In the genomic region with DNA sequence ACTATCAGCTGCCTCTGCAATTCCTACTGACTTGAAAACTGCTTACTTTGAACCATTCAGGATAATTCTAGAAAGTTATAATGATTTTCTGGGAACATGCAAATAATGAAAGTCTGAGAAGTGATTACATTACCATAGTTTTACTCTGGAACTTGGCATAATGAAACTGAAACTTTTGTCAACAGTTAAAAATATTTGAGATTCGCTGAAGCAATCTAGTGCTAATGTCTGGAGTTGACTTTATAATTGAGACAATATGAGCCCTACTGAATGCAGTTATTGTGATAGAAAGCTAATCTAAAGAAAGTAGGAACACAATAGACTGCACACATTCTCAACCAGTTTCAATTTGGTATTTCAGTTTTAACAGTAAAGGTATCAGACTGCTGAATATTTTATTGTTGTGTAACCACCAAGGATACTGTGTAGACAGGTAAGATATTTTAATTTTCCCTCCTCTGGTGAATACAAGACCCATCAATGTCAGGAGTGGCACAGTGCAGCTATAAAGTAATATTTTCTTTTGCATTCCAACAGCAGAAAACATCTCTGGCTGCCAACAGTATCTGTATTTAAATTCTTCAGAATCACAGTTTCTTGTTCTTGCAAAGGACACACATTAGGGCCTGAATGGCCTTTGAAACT, we compare ENCODE assay signal across 8 cellular contexts.
DNase-seq lines count a peak whose midpoint lies in the region; ATAC-seq, FAIRE-seq and TF ChIP-seq lines count a peak whose summit lies in the region.

No MANE protein-coding gene starts in this region.

- H3K4me3 Mint-ChIP-seq in astrocyte (ENCODE audit: unreplicated experiment) = peak overlapping the region; percentile 8

- H3K36me3 ChIP-seq in astrocyte (ENCODE audit: insufficient read depth, low read length) (no peaks in the 10 kb centered on the region), sigmoid colon (no peaks in the 10 kb centered on the region)

- peak overlapping the region; percentile 71 for H3K4me2 ChIP-seq in astrocyte (ENCODE audit: low read length)

- peaks cover 27% of the 10 kb centered on the region for H3K9me3 Mint-ChIP-seq in astrocyte (ENCODE audit: unreplicated experiment)

- H3K79me2 ChIP-seq in astrocyte (ENCODE audit: insufficient read depth, low read length) = no peaks in the 10 kb centered on the region

- WGBS in sigmoid colon, 2 donors = 36 to 40% methylated on average over 1 of the region's 1 CpG

- H3K27me3 ChIP-seq in astrocyte (ENCODE audit: insufficient read depth, low read length) (no peaks in the 10 kb centered on the region), sigmoid colon (no peaks in the 10 kb centered on the region)

- H3K9ac ChIP-seq in astrocyte (ENCODE audit: low read length) = peak overlapping the region; percentile 55

- intact Hi-C loops in sigmoid colon (cut with DNase I) = no loop called here

- FAIRE-seq in astrocyte (lab: Jason Lieb, UNC) = peak; percentile 65

- H3K4me1 Mint-ChIP-seq in astrocyte (ENCODE audit: low read depth, unreplicated experiment) = peaks cover 44% of the 10 kb centered on the region

- no peak for TF ChIP-seq CTCF in astrocyte (IDR thresholded peaks at IDR 0.05; ENCODE audit: insufficient read depth, low read depth, low read length)
- TF ChIP-seq CTCF in sigmoid colon (IDR thresholded peaks at IDR 0.05) = no peak

- H3K4me1 ChIP-seq in astrocyte (ENCODE audit: insufficient read depth, low read length) = peaks cover 27% of the 10 kb centered on the region
- peaks cover 0 to 23% (median 21%) of the 10 kb centered on the region in 4 donors for H3K4me1 ChIP-seq in sigmoid colon

- H3K4me3 ChIP-seq in astrocyte (ENCODE audit: insufficient read depth, low read depth, low read length) = no peak overlapping the region
- H3K4me3 ChIP-seq in sigmoid colon = no peak overlapping the region

- TF ChIP-seq POLR2A in sigmoid colon (IDR thresholded peaks at IDR 0.05) = no peak

- TF ChIP-seq EP300 in sigmoid colon (IDR thresholded peaks at IDR 0.05) = no peak

- no peaks in the 10 kb centered on the region for H4K20me1 ChIP-seq in astrocyte (ENCODE audit: insufficient read depth, low read length)

- no peaks in the 10 kb centered on the region for H3K27me3 Mint-ChIP-seq in astrocyte (ENCODE audit: low read depth, unreplicated experiment)

- H3K27ac Mint-ChIP-seq in astrocyte (ENCODE audit: unreplicated experiment) = peak overlapping the region; percentile 96

- H3K36me3 Mint-ChIP-seq in astrocyte (ENCODE audit: low read depth, unreplicated experiment) = no peaks in the 10 kb centered on the region

- peak; percentile 14 for ATAC-seq in GM19438 (IDR thresholded peaks at IDR 0.05; ENCODE audit: low read depth, unreplicated experiment)
- ATAC-seq in HG03095 (IDR thresholded peaks at IDR 0.05; ENCODE audit: unreplicated experiment) = peak; percentile 16

- H3K27ac ChIP-seq in astrocyte (ENCODE audit: low read depth, low read length) (peak overlapping the region; percentile 89), sigmoid colon (peak overlapping the region; percentile 9 to 55 (median 45))

- H2AFZ ChIP-seq in astrocyte (ENCODE audit: low read depth, low read length) = peak overlapping the region; percentile 59

- H3K9me3 ChIP-seq in astrocyte (ENCODE audit: insufficient read depth, low read depth, low read length) (no peaks in the 10 kb centered on the region), sigmoid colon (no peaks in the 10 kb centered on the region)

- no peak for DNase-seq in astrocyte (ENCODE audit: low read depth)
- DNase-seq in sigmoid colon = no peak
- DNase-seq in pons (ENCODE audit: low spot score) = no peak
- DNase-seq in stimulated activated CD4-positive, alpha-beta T cell treated with anti-CD3 and anti-CD28 coated beads, Interleukin-4, amount 100 ng/mL, for 1 hour = no peak
- no peak for DNase-seq in NCI-H1092 treated with DMSO at 0.1 percent for 48 hours (lab: John Stamatoyannopoulos, UW)
- no peak for DNase-seq in cerebellum (ENCODE audit: low spot score)
